21 cellular contexts compared by ENCODE assay signal in the genomic region with DNA sequence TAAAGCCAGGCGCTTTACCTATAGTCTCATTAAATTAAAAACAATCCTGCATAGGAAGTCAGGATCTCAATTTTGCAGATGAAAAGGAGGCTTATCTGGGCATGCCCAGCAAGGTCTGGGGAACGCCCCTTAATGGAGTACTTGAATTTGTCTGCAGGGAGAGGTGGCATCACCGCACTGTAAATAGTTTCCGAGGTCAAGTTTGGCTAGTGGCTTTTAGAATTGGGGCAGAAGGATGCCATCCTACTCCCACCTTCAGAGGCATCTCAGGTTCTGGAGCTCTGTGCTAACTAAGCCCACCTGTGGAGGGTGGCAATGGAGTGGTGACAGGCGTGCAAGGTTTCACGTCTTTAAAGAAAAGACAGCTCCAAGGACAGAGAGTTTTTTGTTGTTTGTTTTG.
DNase-seq lines count a peak whose midpoint lies in the region; ATAC-seq and TF ChIP-seq lines count a peak whose summit lies in the region.
"Had no signal": no experiment of that assay in that cellular context is flagged by ENCODE, and none has a peak within 500 bp of the region (broad histone marks: within the 10 kb centered on the region; RNA-seq: fewer than 3 reads in every experiment).

No MANE protein-coding gene starts in this region.

- H2AFZ ChIP-seq in PC-9 = no peak overlapping the region
- H2AFZ ChIP-seq: hepatocyte had no signal

- H3K4me1 Mint-ChIP-seq in T-helper 2 cell treated with Interferon-gamma antibody and Interleukin-4, amounts not matched to agents 5 μg/mL and 100 μg/mL, for 36 hours (ENCODE audit: low read depth) = peaks cover 32% of the 10 kb centered on the region

- H3K9me3 Mint-ChIP-seq in T-helper 2 cell treated with Interferon-gamma antibody and Interleukin-4, amounts not matched to agents 5 μg/mL and 100 μg/mL, for 36 hours = no peaks in the 10 kb centered on the region

- TF ChIP-seq CTCF in A673 (conservative IDR thresholded peaks at IDR 0.05; ENCODE audit: low read depth, low read length) (no peak), PC-9 (conservative IDR thresholded peaks at IDR 0.05) (no peak)

- ATAC-seq in GM21619 (IDR thresholded peaks at IDR 0.05; ENCODE audit: unreplicated experiment) (no peak), HG03095 (IDR thresholded peaks at IDR 0.05; ENCODE audit: unreplicated experiment) (no peak)
- ATAC-seq: activated CD4-positive, CD25-positive, alpha-beta regulatory T cell treated with anti-CD3 and anti-CD28 coated beads, Interleukin-2, amount 50 U/mL, for 24 hours had no signal

- H4K20me1 ChIP-seq in PC-9 (ENCODE audit: insufficient read depth) = no peaks in the 10 kb centered on the region
- H4K20me1 ChIP-seq: BLaER1 treated with 17β-estradiol and CSF1 and Interleukin-3, amounts not matched to agents 10 nM and 100 nM had no signal

- peak overlapping the region; percentile 12 for H3K27ac Mint-ChIP-seq in T-helper 2 cell treated with Interferon-gamma antibody and Interleukin-4, amounts not matched to agents 5 μg/mL and 100 μg/mL, for 36 hours

- TF ChIP-seq POLR2A in erythroblast (IDR thresholded peaks at IDR 0.05; ENCODE audit: low read length) = peak; percentile 35

- intact Hi-C loops in A673 (cut with micrococcal nuclease; ENCODE audit: unreplicated experiment) (no loop called here), PC-9 (cut with micrococcal nuclease; ENCODE audit: unreplicated experiment) (loop anchor here (10.0 kb wide), 1 partner anchor 196 kb away; no protein-coding TSS in a partner anchor)

- H3K79me2 ChIP-seq in PC-9 (ENCODE audit: low read depth) = peaks cover 50% of the 10 kb centered on the region

- H3K27ac ChIP-seq in A673 (ENCODE audit: low read depth, low read length, poor library complexity, severe bottlenecking) (peak overlapping the region; percentile 94), PC-9 (peak overlapping the region; percentile 24; the same call in 1 of the 2 replicates)
- H3K27ac ChIP-seq: brain microvascular endothelial cell, hepatocyte, SK-N-MC had no signal

- H3K36me3 ChIP-seq in A673 (ENCODE audit: insufficient read depth, low read length, poor library complexity, severe bottlenecking) (peaks cover 4% of the 10 kb centered on the region), PC-9 (ENCODE audit: low read depth) (no peaks in the 10 kb centered on the region)
- H3K36me3 ChIP-seq: Peyer's patch had no signal

- H3K9me3 ChIP-seq in A673 (ENCODE audit: low read depth, low read length, poor library complexity, severe bottlenecking) = no peaks in the 10 kb centered on the region
- no peaks in the 10 kb centered on the region for H3K9me3 ChIP-seq in PC-9 (ENCODE audit: insufficient read depth, low read depth)
- H3K9me3 ChIP-seq: BLaER1 treated with 17β-estradiol and CSF1 and Interleukin-3, amounts not matched to agents 10 nM and 100 nM; Peyer's patch had no signal

- peaks cover 80% of the 10 kb centered on the region for H3F3A ChIP-seq in PC-9 (ENCODE audit: insufficient read depth, low read depth)

- H3K4me3 ChIP-seq in A673 (ENCODE audit: low read depth, low read length, poor library complexity, severe bottlenecking) (no peak overlapping the region), PC-9 (no peak overlapping the region)
- H3K4me3 ChIP-seq: BLaER1 treated with 17β-estradiol and CSF1 and Interleukin-3, amounts not matched to agents 10 nM and 100 nM; hepatocyte; lung; Peyer's patch; SK-N-MC had no signal

- H3K27me3 Mint-ChIP-seq in T-helper 2 cell treated with Interferon-gamma antibody and Interleukin-4, amounts not matched to agents 5 μg/mL and 100 μg/mL, for 36 hours (ENCODE audit: low read depth) = no peaks in the 10 kb centered on the region

- H3K36me3 Mint-ChIP-seq in T-helper 2 cell treated with Interferon-gamma antibody and Interleukin-4, amounts not matched to agents 5 μg/mL and 100 μg/mL, for 36 hours (ENCODE audit: low read depth) = peaks cover 27% of the 10 kb centered on the region

- POLR2A ChIA-PET in A673 (lab: Charles Lee; ENCODE audit: low non-redundant PET) (no interaction called here), PC-9 (lab: Charles Lee; ENCODE audit: unreplicated experiment) (no interaction called here)

- H3K4me1 ChIP-seq in A673 (ENCODE audit: insufficient read depth, low read length, poor library complexity, severe bottlenecking) = peaks cover 58% of the 10 kb centered on the region
- H3K4me1 ChIP-seq in PC-9 (replicated peaks; ENCODE audit: insufficient read depth) = peaks cover 58% of the 10 kb centered on the region

- no peaks in the 10 kb centered on the region for H3K9me2 ChIP-seq in PC-9 (ENCODE audit: insufficient read depth)

- CTCF ChIA-PET in A673 (lab: Charles Lee) = no interaction called here
- CTCF ChIA-PET in PC-9 (lab: Charles Lee) = no interaction called here

- no TSS peak for BruUV-seq in A673 (replicated peaks; lab: Mats Ljungman, UMichigan)
- BruUV-seq in PC-9 (replicated peaks; lab: Mats Ljungman, UMichigan) = no TSS peak

- H3K4me2 ChIP-seq in PC-9 = no peak overlapping the region
- H3K4me2 ChIP-seq: hepatocyte had no signal

- H3K4me3 Mint-ChIP-seq in T-helper 2 cell treated with Interferon-gamma antibody and Interleukin-4, amounts not matched to agents 5 μg/mL and 100 μg/mL, for 36 hours = no peak overlapping the region

- H3K27me3 ChIP-seq in A673 (replicated peaks; ENCODE audit: insufficient read depth, low read depth, low read length, poor library complexity) (no peaks in the 10 kb centered on the region), PC-9 (ENCODE audit: insufficient read depth, low read depth) (no peaks in the 10 kb centered on the region)
- H3K27me3 ChIP-seq: brain microvascular endothelial cell, hepatocyte, Peyer's patch had no signal

- DNase-seq in T-helper 2 cell treated with Interferon-gamma antibody and Interleukin-4, amounts not matched to agents 5 μg/mL and 100 μg/mL, for 36 hours (ENCODE audit: low spot score) = no peak
- DNase-seq in T-helper 2 cell = no peak
- DNase-seq in A673 (ENCODE audit: low spot score) = no peak
- no peak for DNase-seq in PC-9
- peak; percentile 85 to 88 for DNase-seq in erythroblast (lab: John Stamatoyannopoulos, UW)
- DNase-seq in NCI-H146 (lab: John Stamatoyannopoulos, UW) = no peak
- DNase-seq: brain microvascular endothelial cell; foreskin fibroblast; KG1; MV-4-11; NCI-H187 treated with DMSO at 0.1 percent for 48 hours; NCI-H226; Peyer's patch; stimulated activated CD8-positive, alpha-beta memory T cell treated with anti-CD3 and anti-CD28 coated beads, Interleukin-4, amount 100 ng/mL, for 48 hours had no signal

Comparison
In these comparisons a context has a peak if more than half of its experiments do, and no peak if none do; other contexts are left out.
1. DNase-seq: peak in erythroblast (2 of 2); none in T-helper 2 cell treated with Interferon-gamma antibody and Interleukin-4, amounts not matched to agents 5 μg/mL and 100 μg/mL, for 36 hours (single experiment), T-helper 2 cell (0 of 5), A673 (single experiment), PC-9 (0 of 2) and NCI-H146 (single experiment).